ENCODE assay signal across 1 cellular context in genomic region chr1:65309317-65310077, GRCh38.
TF ChIP-seq lines count a peak whose summit lies in the region.

DNAJC6 (plus strand) TSS chr1:65309543; CDS start chr1:65309746, 203 bp downstream.

TF ChIP-seq in WTC11, 78 proteins besides CTCF, POLR2A, EP300 and RAD21 (continued from another document and continues in another):
- TF ChIP-seq, protein P1, sequence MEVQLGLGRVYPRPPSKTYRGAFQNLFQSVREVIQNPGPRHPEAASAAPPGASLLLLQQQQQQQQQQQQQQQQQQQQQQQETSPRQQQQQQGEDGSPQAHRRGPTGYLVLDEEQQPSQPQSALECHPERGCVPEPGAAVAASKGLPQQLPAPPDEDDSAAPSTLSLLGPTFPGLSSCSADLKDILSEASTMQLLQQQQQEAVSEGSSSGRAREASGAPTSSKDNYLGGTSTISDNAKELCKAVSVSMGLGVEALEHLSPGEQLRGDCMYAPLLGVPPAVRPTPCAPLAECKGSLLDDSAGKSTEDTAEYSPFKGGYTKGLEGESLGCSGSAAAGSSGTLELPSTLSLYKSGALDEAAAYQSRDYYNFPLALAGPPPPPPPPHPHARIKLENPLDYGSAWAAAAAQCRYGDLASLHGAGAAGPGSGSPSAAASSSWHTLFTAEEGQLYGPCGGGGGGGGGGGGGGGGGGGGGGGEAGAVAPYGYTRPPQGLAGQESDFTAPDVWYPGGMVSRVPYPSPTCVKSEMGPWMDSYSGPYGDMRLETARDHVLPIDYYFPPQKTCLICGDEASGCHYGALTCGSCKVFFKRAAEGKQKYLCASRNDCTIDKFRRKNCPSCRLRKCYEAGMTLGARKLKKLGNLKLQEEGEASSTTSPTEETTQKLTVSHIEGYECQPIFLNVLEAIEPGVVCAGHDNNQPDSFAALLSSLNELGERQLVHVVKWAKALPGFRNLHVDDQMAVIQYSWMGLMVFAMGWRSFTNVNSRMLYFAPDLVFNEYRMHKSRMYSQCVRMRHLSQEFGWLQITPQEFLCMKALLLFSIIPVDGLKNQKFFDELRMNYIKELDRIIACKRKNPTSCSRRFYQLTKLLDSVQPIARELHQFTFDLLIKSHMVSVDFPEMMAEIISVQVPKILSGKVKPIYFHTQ (CRISPR knock-in tag; IDR thresholded peaks at IDR 0.05): no peak
- TF ChIP-seq EMX1 (CRISPR knock-in tag; IDR thresholded peaks at IDR 0.05) (no peak), ATF3 (CRISPR knock-in tag; conservative IDR thresholded peaks at IDR 0.05) (no peak), KAT7 (CRISPR knock-in tag; IDR thresholded peaks at IDR 0.05; ENCODE audit: borderline replicate concordance) (peak; percentile 71; the same call in 1 of the 2 replicates), USF2 (CRISPR knock-in tag; IDR thresholded peaks at IDR 0.05) (no peak), FOXJ3 (CRISPR knock-in tag; IDR thresholded peaks at IDR 0.05; ENCODE audit: borderline replicate concordance) (0 out of 2 replicates have a peak, but pooled peaks have one; percentile 45), ATF2 (CRISPR knock-in tag; IDR thresholded peaks at IDR 0.05; ENCODE audit: borderline replicate concordance, low read depth) (no peak; the same call in 1 of the 2 replicates), GABPB1 (CRISPR knock-in tag; IDR thresholded peaks at IDR 0.05) (peak; percentile 74), TP53 (CRISPR knock-in tag; IDR thresholded peaks at IDR 0.05) (no peak), ATF1 (CRISPR knock-in tag; IDR thresholded peaks at IDR 0.05) (peak; percentile 87; the same call in 1 of the 2 replicates), ETV6 (CRISPR knock-in tag; IDR thresholded peaks at IDR 0.05) (peak; percentile 80), ESRRA (CRISPR knock-in tag; IDR thresholded peaks at IDR 0.05; ENCODE audit: borderline replicate concordance) (peak; percentile 93; the same call in 1 of the 2 replicates), JAZF1 (CRISPR knock-in tag; IDR thresholded peaks at IDR 0.05) (no peak), PRRX2 (CRISPR knock-in tag; IDR thresholded peaks at IDR 0.05) (no peak), ZNF121 (CRISPR knock-in tag; IDR thresholded peaks at IDR 0.05) (no peak), ARID4B (CRISPR knock-in tag; IDR thresholded peaks at IDR 0.05; ENCODE audit: borderline replicate concordance) (peak; percentile 99), MLX (CRISPR knock-in tag; IDR thresholded peaks at IDR 0.05) (peak; percentile 84; the same call in 1 of the 2 replicates), FOXK1 (CRISPR knock-in tag; IDR thresholded peaks at IDR 0.05) (peak; percentile 85), GRHL2 (CRISPR knock-in tag; IDR thresholded peaks at IDR 0.05; ENCODE audit: insufficient replicate concordance, severe bottlenecking) (no peak), TCF7 (CRISPR knock-in tag; IDR thresholded peaks at IDR 0.05; ENCODE audit: low read depth) (peak; percentile 92; the same call in 1 of the 2 replicates), MAX (CRISPR knock-in tag; IDR thresholded peaks at IDR 0.05) (peak; percentile 75), FOXP1 (CRISPR knock-in tag; IDR thresholded peaks at IDR 0.05; ENCODE audit: borderline replicate concordance) (peak; percentile 96), ZNF671 (CRISPR knock-in tag; IDR thresholded peaks at IDR 0.05) (no peak), ZNF423 (CRISPR knock-in tag; IDR thresholded peaks at IDR 0.05) (no peak), ZNF263 (CRISPR knock-in tag; IDR thresholded peaks at IDR 0.05; ENCODE audit: low read depth) (0 out of 2 replicates have a peak, but pooled peaks have one; percentile 35), ZNF219 (CRISPR knock-in tag; IDR thresholded peaks at IDR 0.05; ENCODE audit: borderline replicate concordance) (peak; percentile 93; the same call in 1 of the 2 replicates), TEAD4 (CRISPR knock-in tag; IDR thresholded peaks at IDR 0.05) (peak; percentile 89), ZNF317 (CRISPR knock-in tag; IDR thresholded peaks at IDR 0.05; ENCODE audit: borderline replicate concordance, low read depth) (peak; percentile 63; the same call in 1 of the 2 replicates), SMAD4 (CRISPR knock-in tag; IDR thresholded peaks at IDR 0.05) (peak; percentile 87), NR3C1 (CRISPR knock-in tag; conservative IDR thresholded peaks at IDR 0.05; ENCODE audit: low read depth) (no peak)
- TF ChIP-seq, protein P2, sequence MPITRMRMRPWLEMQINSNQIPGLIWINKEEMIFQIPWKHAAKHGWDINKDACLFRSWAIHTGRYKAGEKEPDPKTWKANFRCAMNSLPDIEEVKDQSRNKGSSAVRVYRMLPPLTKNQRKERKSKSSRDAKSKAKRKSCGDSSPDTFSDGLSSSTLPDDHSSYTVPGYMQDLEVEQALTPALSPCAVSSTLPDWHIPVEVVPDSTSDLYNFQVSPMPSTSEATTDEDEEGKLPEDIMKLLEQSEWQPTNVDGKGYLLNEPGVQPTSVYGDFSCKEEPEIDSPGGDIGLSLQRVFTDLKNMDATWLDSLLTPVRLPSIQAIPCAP (CRISPR knock-in tag; IDR thresholded peaks at IDR 0.05): peak; percentile 73; the same call in 1 of the 2 replicates
- TF ChIP-seq, protein P3, sequence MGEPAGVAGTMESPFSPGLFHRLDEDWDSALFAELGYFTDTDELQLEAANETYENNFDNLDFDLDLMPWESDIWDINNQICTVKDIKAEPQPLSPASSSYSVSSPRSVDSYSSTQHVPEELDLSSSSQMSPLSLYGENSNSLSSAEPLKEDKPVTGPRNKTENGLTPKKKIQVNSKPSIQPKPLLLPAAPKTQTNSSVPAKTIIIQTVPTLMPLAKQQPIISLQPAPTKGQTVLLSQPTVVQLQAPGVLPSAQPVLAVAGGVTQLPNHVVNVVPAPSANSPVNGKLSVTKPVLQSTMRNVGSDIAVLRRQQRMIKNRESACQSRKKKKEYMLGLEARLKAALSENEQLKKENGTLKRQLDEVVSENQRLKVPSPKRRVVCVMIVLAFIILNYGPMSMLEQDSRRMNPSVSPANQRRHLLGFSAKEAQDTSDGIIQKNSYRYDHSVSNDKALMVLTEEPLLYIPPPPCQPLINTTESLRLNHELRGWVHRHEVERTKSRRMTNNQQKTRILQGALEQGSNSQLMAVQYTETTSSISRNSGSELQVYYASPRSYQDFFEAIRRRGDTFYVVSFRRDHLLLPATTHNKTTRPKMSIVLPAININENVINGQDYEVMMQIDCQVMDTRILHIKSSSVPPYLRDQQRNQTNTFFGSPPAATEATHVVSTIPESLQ (CRISPR knock-in tag; IDR thresholded peaks at IDR 0.05): peak; percentile 85
- TF ChIP-seq, protein P4, sequence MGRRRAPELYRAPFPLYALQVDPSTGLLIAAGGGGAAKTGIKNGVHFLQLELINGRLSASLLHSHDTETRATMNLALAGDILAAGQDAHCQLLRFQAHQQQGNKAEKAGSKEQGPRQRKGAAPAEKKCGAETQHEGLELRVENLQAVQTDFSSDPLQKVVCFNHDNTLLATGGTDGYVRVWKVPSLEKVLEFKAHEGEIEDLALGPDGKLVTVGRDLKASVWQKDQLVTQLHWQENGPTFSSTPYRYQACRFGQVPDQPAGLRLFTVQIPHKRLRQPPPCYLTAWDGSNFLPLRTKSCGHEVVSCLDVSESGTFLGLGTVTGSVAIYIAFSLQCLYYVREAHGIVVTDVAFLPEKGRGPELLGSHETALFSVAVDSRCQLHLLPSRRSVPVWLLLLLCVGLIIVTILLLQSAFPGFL (CRISPR knock-in tag; IDR thresholded peaks at IDR 0.05; ENCODE audit: borderline replicate concordance): peak; percentile 93
- TF ChIP-seq, protein P5, sequence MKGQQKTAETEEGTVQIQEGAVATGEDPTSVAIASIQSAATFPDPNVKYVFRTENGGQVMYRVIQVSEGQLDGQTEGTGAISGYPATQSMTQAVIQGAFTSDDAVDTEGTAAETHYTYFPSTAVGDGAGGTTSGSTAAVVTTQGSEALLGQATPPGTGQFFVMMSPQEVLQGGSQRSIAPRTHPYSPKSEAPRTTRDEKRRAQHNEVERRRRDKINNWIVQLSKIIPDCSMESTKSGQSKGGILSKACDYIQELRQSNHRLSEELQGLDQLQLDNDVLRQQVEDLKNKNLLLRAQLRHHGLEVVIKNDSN (CRISPR knock-in tag; IDR thresholded peaks at IDR 0.05): peak; percentile 66; the same call in 1 of the 2 replicates
- TF ChIP-seq, protein P6, sequence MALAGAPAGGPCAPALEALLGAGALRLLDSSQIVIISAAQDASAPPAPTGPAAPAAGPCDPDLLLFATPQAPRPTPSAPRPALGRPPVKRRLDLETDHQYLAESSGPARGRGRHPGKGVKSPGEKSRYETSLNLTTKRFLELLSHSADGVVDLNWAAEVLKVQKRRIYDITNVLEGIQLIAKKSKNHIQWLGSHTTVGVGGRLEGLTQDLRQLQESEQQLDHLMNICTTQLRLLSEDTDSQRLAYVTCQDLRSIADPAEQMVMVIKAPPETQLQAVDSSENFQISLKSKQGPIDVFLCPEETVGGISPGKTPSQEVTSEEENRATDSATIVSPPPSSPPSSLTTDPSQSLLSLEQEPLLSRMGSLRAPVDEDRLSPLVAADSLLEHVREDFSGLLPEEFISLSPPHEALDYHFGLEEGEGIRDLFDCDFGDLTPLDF (CRISPR knock-in tag; IDR thresholded peaks at IDR 0.05): peak; percentile 84; the same call in 1 of the 2 replicates
- TF ChIP-seq, protein P7, sequence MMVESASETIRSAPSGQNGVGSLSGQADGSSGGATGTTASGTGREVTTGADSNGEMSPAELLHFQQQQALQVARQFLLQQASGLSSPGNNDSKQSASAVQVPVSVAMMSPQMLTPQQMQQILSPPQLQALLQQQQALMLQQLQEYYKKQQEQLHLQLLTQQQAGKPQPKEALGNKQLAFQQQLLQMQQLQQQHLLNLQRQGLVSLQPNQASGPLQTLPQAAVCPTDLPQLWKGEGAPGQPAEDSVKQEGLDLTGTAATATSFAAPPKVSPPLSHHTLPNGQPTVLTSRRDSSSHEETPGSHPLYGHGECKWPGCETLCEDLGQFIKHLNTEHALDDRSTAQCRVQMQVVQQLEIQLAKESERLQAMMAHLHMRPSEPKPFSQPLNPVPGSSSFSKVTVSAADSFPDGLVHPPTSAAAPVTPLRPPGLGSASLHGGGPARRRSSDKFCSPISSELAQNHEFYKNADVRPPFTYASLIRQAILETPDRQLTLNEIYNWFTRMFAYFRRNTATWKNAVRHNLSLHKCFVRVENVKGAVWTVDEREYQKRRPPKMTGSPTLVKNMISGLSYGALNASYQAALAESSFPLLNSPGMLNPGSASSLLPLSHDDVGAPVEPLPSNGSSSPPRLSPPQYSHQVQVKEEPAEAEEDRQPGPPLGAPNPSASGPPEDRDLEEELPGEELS (CRISPR knock-in tag; IDR thresholded peaks at IDR 0.05): peak; percentile 98
